ENCODE assay signal across 18 cellular contexts in genomic region chr4:124806403-124806802, GRCh38.
DNase-seq lines count a peak whose midpoint lies in the region; ATAC-seq and TF ChIP-seq lines count a peak whose summit lies in the region.
"Had no signal": no experiment of that assay in that cellular context is flagged by ENCODE, and none has a peak within 500 bp of the region (broad histone marks: within the 10 kb centered on the region; RNA-seq: fewer than 3 reads in every experiment).

No MANE protein-coding gene starts in this region.

- H3K4me3 ChIP-seq in astrocyte of the cerebellum (ENCODE audit: low read depth, low read length), result no peak overlapping the region
- H3K4me3 ChIP-seq: BLaER1 treated with 17β-estradiol and CSF1 and Interleukin-3, amounts not matched to agents 10 nM and 100 nM; right atrium auricular region; thoracic aorta had no signal

- ATAC-seq in HG02623 (IDR thresholded peaks at IDR 0.05; ENCODE audit: unreplicated experiment), result peak; percentile 30

- H3K27me3 Mint-ChIP-seq in chondrocyte (ENCODE audit: low read depth), result no peaks in the 10 kb centered on the region

- no peak overlapping the region for H3K27ac Mint-ChIP-seq in chondrocyte (ENCODE audit: unreplicated experiment)

- H3K4me3 Mint-ChIP-seq in chondrocyte (ENCODE audit: unreplicated experiment), result no peak overlapping the region

- TF ChIP-seq CTCF in astrocyte of the cerebellum (IDR thresholded peaks at IDR 0.05; ENCODE audit: low read depth, low read length, missing control alignments) (no peak), chondrocyte (IDR thresholded peaks at IDR 0.05) (no peak)

- in situ Hi-C loops in astrocyte of the cerebellum (cut with HindIII; ENCODE audit: low sequenced_read_pairs), result no loop called here

- peak; percentile 38 for DNase-seq in EH (ENCODE audit: low read depth)
- peak; percentile 76 for DNase-seq in astrocyte of the cerebellum (ENCODE audit: low read depth)
- peak; percentile 38 for DNase-seq in iris pigment epithelial cell (ENCODE audit: low read depth)
- no peak for DNase-seq in activated CD8-positive, alpha-beta memory T cell treated with anti-CD3 and anti-CD28 coated beads, Interleukin-2, amount 50 U/mL, for 4 hours
- no peak for DNase-seq in LoVo (ENCODE audit: low spot score)
- DNase-seq in NCI-H1436 (lab: John Stamatoyannopoulos, UW), result no peak
- no peak for DNase-seq in chondrocyte (ENCODE audit: low spot score)
- DNase-seq: activated CD4-positive, alpha-beta T cell treated with anti-CD3 and anti-CD28 coated beads for 4 hours; DND-41; kidney; NCI-H1105 treated with DMSO at 0.1 percent for 48 hours; NCI-H2171 treated with DMSO at 0.1 percent for 48 hours; SHP77 treated with DMSO at 0.1 percent for 48 hours; T-helper 2 cell had no signal

- H3K4me1 Mint-ChIP-seq in chondrocyte (ENCODE audit: low read depth), result peaks cover 7% of the 10 kb centered on the region

- H3K9me3 Mint-ChIP-seq in chondrocyte (ENCODE audit: low read depth), result peaks cover 4% of the 10 kb centered on the region

- H3K36me3 Mint-ChIP-seq in chondrocyte (ENCODE audit: low read depth), result no peaks in the 10 kb centered on the region

Comparison
In these comparisons a context has a peak if more than half of its experiments do, and no peak if none do; other contexts are left out.
1. DNase-seq: peak in EH (single experiment), astrocyte of the cerebellum (single experiment) and iris pigment epithelial cell (single experiment); none in activated CD8-positive, alpha-beta memory T cell treated with anti-CD3 and anti-CD28 coated beads, Interleukin-2, amount 50 U/mL, for 4 hours (single experiment), LoVo (single experiment), NCI-H1436 (single experiment) and chondrocyte (single experiment).